ENCODE assay signal across 16 cellular contexts in genomic region chr2:220147590-220147989, GRCh38.
"Had no signal": no experiment of that assay in that cellular context is flagged by ENCODE, and none has a peak within 500 bp of the region (broad histone marks: within the 10 kb centered on the region; RNA-seq: fewer than 3 reads in every experiment).

No MANE protein-coding gene starts in this region.

- H3K4me3 ChIP-seq: mucosa of descending colon, smooth muscle cell, upper lobe of right lung had no signal

- H3K4me1 Mint-ChIP-seq: activated T-helper 17 cell treated with anti-CD3 and anti-CD28 coated beads, Interleukin-2, amount 50 U/mL, for 72 hours; natural killer cell; T-cell had no signal

- H3K9me3 ChIP-seq: mucosa of descending colon, neutrophil, upper lobe of right lung had no signal

- H3K27me3 ChIP-seq: neutrophil, upper lobe of right lung had no signal

- H3K27me3 Mint-ChIP-seq: stimulated activated naive CD8-positive, alpha-beta T cell treated with anti-CD3 and anti-CD28 coated beads, Interleukin-15, Interleukin-2, amounts not matched to agents 100 ng/mL and 50 ng/mL, for 24 hours had no signal

- ATAC-seq: activated T-helper 17 cell treated with anti-CD3 and anti-CD28 coated beads, Interleukin-2, amount 50 U/mL, for 72 hours; left colon; mucosa of descending colon; natural killer cell; T-cell; upper lobe of right lung had no signal

- FAIRE-seq: islet of Langerhans had no signal

- H3K36me3 ChIP-seq: neutrophil, upper lobe of right lung had no signal

- H3K27ac ChIP-seq: neutrophil, upper lobe of right lung had no signal

- DNase-seq: activated CD4-positive, CD25-positive, alpha-beta regulatory T cell treated with anti-CD3 and anti-CD28 coated beads, Interleukin-2, amount 50 U/mL, for 72 hours; activated naive CD4-positive, alpha-beta T cell treated with Interleukin-2 at 50 U/mL for 16 hours; activated T-cell treated with anti-CD3 and anti-CD28 coated beads for 4 hours; aorta; endodermal cell; left colon; mucosa of descending colon; natural killer cell; T-cell; T-helper 9 cell; upper lobe of right lung had no signal

- H3K9me3 Mint-ChIP-seq: endodermal cell had no signal

- H3K27ac Mint-ChIP-seq: activated T-helper 17 cell treated with anti-CD3 and anti-CD28 coated beads, Interleukin-2, amount 50 U/mL, for 72 hours; endodermal cell; natural killer cell; stimulated activated naive CD8-positive, alpha-beta T cell treated with anti-CD3 and anti-CD28 coated beads, Interleukin-15, Interleukin-2, amounts not matched to agents 100 ng/mL and 50 ng/mL, for 24 hours; T-cell had no signal

- H3K4me2 ChIP-seq: smooth muscle cell had no signal

- H3K4me3 Mint-ChIP-seq: activated T-helper 17 cell treated with anti-CD3 and anti-CD28 coated beads, Interleukin-2, amount 50 U/mL, for 72 hours; endodermal cell; natural killer cell; stimulated activated naive CD8-positive, alpha-beta T cell treated with anti-CD3 and anti-CD28 coated beads, Interleukin-15, Interleukin-2, amounts not matched to agents 100 ng/mL and 50 ng/mL, for 24 hours; T-cell had no signal

- H3K36me3 Mint-ChIP-seq: natural killer cell, T-cell had no signal

- H3K4me1 ChIP-seq: upper lobe of right lung had no signal
